9 cellular contexts compared by ENCODE assay signal in genomic region chr11:78586452-78587046, GRCh38. TPM values are rescaled to one million over a fixed set of nuclear protein-coding genes. Genes with fewer than 3 reads are reported as not detected.
DNase-seq lines count a peak whose midpoint lies in the region; ATAC-seq and TF ChIP-seq lines count a peak whose summit lies in the region.
"Had no signal": no experiment of that assay in that cellular context is flagged by ENCODE, and none has a peak within 500 bp of the region (broad histone marks: within the 10 kb centered on the region; RNA-seq: fewer than 3 reads in every experiment).

No MANE protein-coding gene starts in this region.

- no peaks in the 10 kb centered on the region for H3K9me2 ChIP-seq in OCI-LY1 (ENCODE audit: low read depth, low read length)

- H3K9ac ChIP-seq in OCI-LY1 (ENCODE audit: low read length) = no peak overlapping the region

- no peaks in the 10 kb centered on the region for H3F3A ChIP-seq in OCI-LY1 (ENCODE audit: insufficient read depth, low read length)

- no peak for TF ChIP-seq POLR2A in upper lobe of left lung (IDR thresholded peaks at IDR 0.05)

- peak in 1 of 2 donors; percentile 42 for DNase-seq in cardiac muscle cell (ENCODE audit: low read depth in 1 of 2, low spot score in 1 of 2)
- no peak for DNase-seq in Right ventricle myocardium superior
- DNase-seq in fibroblast of gingiva (ENCODE audit: low read depth) = peak; percentile 11
- no peak for DNase-seq in upper lobe of left lung
- no peak for DNase-seq in NCI-H1105 treated with DMSO at 0.1 percent for 48 hours (lab: John Stamatoyannopoulos, UW)
- DNase-seq in caudate nucleus (lab: John Stamatoyannopoulos, UW) = no peak
- DNase-seq: activated naive CD8-positive, alpha-beta T cell treated with anti-CD3 and anti-CD28 coated beads, Interleukin-2, amount 10 ng/mL, durations not matched to agents 7 days and 5 days had no signal

- no peak overlapping the region for H3K4me2 ChIP-seq in OCI-LY1 (ENCODE audit: low read length)

- TF ChIP-seq EP300 in upper lobe of left lung (IDR thresholded peaks at IDR 0.05) = no peak

- WGBS in upper lobe of left lung, 2 donors = 96 to 97% methylated on average over 1 of the region's 1 CpG

- H3K36me3 ChIP-seq in cardiac muscle cell (no peaks in the 10 kb centered on the region), OCI-LY1 (ENCODE audit: insufficient read depth, low read length) (no peaks in the 10 kb centered on the region; the same call in 1 of the 2 replicates), upper lobe of left lung (no peaks in the 10 kb centered on the region)

- H3K27ac ChIP-seq in cardiac muscle cell = no peak overlapping the region
- H3K27ac ChIP-seq in OCI-LY1 (ENCODE audit: low read depth, low read length, poor library complexity, severe bottlenecking) = no peak overlapping the region
- H3K27ac ChIP-seq in upper lobe of left lung = no peak overlapping the region
- no peak overlapping the region for H3K27ac ChIP-seq in caudate nucleus (ENCODE audit: low read depth, low read length)

- intact Hi-C loops in Right ventricle myocardium superior (cut with DNase I) = no loop called here

- no peaks in the 10 kb centered on the region for H4K20me1 ChIP-seq in OCI-LY1 (ENCODE audit: insufficient read depth, low read length)

- H3K27me3 ChIP-seq in cardiac muscle cell = no peaks in the 10 kb centered on the region
- no peaks in the 10 kb centered on the region; the same call in 1 of the 2 replicates for H3K27me3 ChIP-seq in OCI-LY1 (ENCODE audit: insufficient read depth, low read length)
- no peaks in the 10 kb centered on the region for H3K27me3 ChIP-seq in upper lobe of left lung

- H3K79me2 ChIP-seq in OCI-LY1 (ENCODE audit: insufficient read depth, low read length) = no peaks in the 10 kb centered on the region

- H3K4me1 ChIP-seq in cardiac muscle cell (ENCODE audit: low read depth) (peaks cover 14% of the 10 kb centered on the region), OCI-LY1 (ENCODE audit: insufficient read depth, low read length, severe bottlenecking) (no peaks in the 10 kb centered on the region), upper lobe of left lung (no peaks in the 10 kb centered on the region)

- H3K4me3 ChIP-seq in cardiac muscle cell (no peak overlapping the region), OCI-LY1 (ENCODE audit: low read depth, low read length, poor library complexity, severe bottlenecking) (no peak overlapping the region), upper lobe of left lung (no peak overlapping the region)

- ATAC-seq in Right ventricle myocardium superior (ENCODE audit: poor library complexity) = no peak
- ATAC-seq in upper lobe of left lung (ENCODE audit: low FRiP score in 2 of 2) = no peak
- no peak for ATAC-seq in GM19455 (IDR thresholded peaks at IDR 0.05; ENCODE audit: unreplicated experiment)

- peak; percentile 44 for TF ChIP-seq CTCF in cardiac muscle cell (IDR thresholded peaks at IDR 0.05; ENCODE audit: low read depth, low read length)
- TF ChIP-seq CTCF in OCI-LY1 (IDR thresholded peaks at IDR 0.05; ENCODE audit: low read length) = peak; percentile 65
- peak in 5 of 6 experiments; percentile 14 to 35 (median 29) for TF ChIP-seq CTCF in upper lobe of left lung (IDR thresholded peaks at IDR 0.05)

- H3K9me3 ChIP-seq in cardiac muscle cell (ENCODE audit: low read depth) (no peaks in the 10 kb centered on the region), OCI-LY1 (ENCODE audit: low read length) (peaks cover 22% of the 10 kb centered on the region), upper lobe of left lung (peaks cover 9 to 28% (median 19%) of the 10 kb centered on the region in 4 donors)

- no peak overlapping the region for H2AFZ ChIP-seq in OCI-LY1 (ENCODE audit: low read length)

RNA-seq across cellular contexts. Expression of gene NARS2, which starts 11.9 kb away (rescaled TPM):
- total RNA-seq in cardiac muscle cell (22.2 and 27.2 TPM in 2 replicates), Right ventricle myocardium superior (17.6 TPM), upper lobe of left lung (10 to 100 TPM in 5 of 6 donors, 1 to 10 TPM in 1; 7.7 to 45.1 (median 15.5) TPM)
- 40.5 and 45.6 TPM in 2 replicates for polyA plus RNA-seq in cardiac muscle cell
